Comparison of ENCODE assay signal across 2 cellular contexts in genomic region chr5:168707646-168708300, GRCh38.
TF ChIP-seq lines count a peak whose summit lies in the region.

No MANE protein-coding gene starts in this region.

TF ChIP-seq in IMR-90, 13 proteins besides CTCF, POLR2A, EP300 and RAD21:
- TF ChIP-seq, protein P1, sequence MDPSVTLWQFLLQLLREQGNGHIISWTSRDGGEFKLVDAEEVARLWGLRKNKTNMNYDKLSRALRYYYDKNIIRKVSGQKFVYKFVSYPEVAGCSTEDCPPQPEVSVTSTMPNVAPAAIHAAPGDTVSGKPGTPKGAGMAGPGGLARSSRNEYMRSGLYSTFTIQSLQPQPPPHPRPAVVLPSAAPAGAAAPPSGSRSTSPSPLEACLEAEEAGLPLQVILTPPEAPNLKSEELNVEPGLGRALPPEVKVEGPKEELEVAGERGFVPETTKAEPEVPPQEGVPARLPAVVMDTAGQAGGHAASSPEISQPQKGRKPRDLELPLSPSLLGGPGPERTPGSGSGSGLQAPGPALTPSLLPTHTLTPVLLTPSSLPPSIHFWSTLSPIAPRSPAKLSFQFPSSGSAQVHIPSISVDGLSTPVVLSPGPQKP (IDR thresholded peaks at IDR 0.05; ENCODE audit: borderline replicate concordance, low read depth, low read length): no peak
- TF ChIP-seq RFX5 (IDR thresholded peaks at IDR 0.05; ENCODE audit: low read depth, low read length): no peak
- no peak for TF ChIP-seq SMC3 (IDR thresholded peaks at IDR 0.05; ENCODE audit: low read depth, low read length)
- TF ChIP-seq MXI1 (IDR thresholded peaks at IDR 0.05; ENCODE audit: borderline replicate concordance, low read depth, low read length): no peak
TF ChIP-seq in IMR-90: peak in this region for 0.

TF ChIP-seq in SK-N-SH, 30 proteins besides CTCF, POLR2A, EP300 and RAD21:
- TF ChIP-seq SMC3 (IDR thresholded peaks at IDR 0.05; ENCODE audit: low read depth, low read length) (no peak), ELF1 (IDR thresholded peaks at IDR 0.05) (no peak), RFX5 (IDR thresholded peaks at IDR 0.05; ENCODE audit: low read length) (no peak), MEF2A (IDR thresholded peaks at IDR 0.05; ENCODE audit: borderline replicate concordance, low read depth) (no peak), TEAD4 (IDR thresholded peaks at IDR 0.05; ENCODE audit: borderline replicate concordance, insufficient read depth) (no peak), FOXM1 (IDR thresholded peaks at IDR 0.05; ENCODE audit: low read depth) (no peak), ZBTB33 (IDR thresholded peaks at IDR 0.05; ENCODE audit: borderline replicate concordance, low read depth) (no peak), MAX (IDR thresholded peaks at IDR 0.05; ENCODE audit: low read depth) (no peak), GATA2 (CRISPR knock-in tag; IDR thresholded peaks at IDR 0.05) (no peak), RXRA (IDR thresholded peaks at IDR 0.05; ENCODE audit: borderline replicate concordance, low read depth) (no peak), FOXJ3 (CRISPR knock-in tag; IDR thresholded peaks at IDR 0.05) (no peak), RCOR1 (IDR thresholded peaks at IDR 0.05; ENCODE audit: low read length) (no peak)
- TF ChIP-seq, protein P2, sequence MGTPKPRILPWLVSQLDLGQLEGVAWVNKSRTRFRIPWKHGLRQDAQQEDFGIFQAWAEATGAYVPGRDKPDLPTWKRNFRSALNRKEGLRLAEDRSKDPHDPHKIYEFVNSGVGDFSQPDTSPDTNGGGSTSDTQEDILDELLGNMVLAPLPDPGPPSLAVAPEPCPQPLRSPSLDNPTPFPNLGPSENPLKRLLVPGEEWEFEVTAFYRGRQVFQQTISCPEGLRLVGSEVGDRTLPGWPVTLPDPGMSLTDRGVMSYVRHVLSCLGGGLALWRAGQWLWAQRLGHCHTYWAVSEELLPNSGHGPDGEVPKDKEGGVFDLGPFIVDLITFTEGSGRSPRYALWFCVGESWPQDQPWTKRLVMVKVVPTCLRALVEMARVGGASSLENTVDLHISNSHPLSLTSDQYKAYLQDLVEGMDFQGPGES (IDR thresholded peaks at IDR 0.05; ENCODE audit: low read depth, low read length): no peak
- TF ChIP-seq, protein P3, sequence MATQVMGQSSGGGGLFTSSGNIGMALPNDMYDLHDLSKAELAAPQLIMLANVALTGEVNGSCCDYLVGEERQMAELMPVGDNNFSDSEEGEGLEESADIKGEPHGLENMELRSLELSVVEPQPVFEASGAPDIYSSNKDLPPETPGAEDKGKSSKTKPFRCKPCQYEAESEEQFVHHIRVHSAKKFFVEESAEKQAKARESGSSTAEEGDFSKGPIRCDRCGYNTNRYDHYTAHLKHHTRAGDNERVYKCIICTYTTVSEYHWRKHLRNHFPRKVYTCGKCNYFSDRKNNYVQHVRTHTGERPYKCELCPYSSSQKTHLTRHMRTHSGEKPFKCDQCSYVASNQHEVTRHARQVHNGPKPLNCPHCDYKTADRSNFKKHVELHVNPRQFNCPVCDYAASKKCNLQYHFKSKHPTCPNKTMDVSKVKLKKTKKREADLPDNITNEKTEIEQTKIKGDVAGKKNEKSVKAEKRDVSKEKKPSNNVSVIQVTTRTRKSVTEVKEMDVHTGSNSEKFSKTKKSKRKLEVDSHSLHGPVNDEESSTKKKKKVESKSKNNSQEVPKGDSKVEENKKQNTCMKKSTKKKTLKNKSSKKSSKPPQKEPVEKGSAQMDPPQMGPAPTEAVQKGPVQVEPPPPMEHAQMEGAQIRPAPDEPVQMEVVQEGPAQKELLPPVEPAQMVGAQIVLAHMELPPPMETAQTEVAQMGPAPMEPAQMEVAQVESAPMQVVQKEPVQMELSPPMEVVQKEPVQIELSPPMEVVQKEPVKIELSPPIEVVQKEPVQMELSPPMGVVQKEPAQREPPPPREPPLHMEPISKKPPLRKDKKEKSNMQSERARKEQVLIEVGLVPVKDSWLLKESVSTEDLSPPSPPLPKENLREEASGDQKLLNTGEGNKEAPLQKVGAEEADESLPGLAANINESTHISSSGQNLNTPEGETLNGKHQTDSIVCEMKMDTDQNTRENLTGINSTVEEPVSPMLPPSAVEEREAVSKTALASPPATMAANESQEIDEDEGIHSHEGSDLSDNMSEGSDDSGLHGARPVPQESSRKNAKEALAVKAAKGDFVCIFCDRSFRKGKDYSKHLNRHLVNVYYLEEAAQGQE (IDR thresholded peaks at IDR 0.05; ENCODE audit: low read depth, low read length): no peak
- TF ChIP-seq, protein P4, sequence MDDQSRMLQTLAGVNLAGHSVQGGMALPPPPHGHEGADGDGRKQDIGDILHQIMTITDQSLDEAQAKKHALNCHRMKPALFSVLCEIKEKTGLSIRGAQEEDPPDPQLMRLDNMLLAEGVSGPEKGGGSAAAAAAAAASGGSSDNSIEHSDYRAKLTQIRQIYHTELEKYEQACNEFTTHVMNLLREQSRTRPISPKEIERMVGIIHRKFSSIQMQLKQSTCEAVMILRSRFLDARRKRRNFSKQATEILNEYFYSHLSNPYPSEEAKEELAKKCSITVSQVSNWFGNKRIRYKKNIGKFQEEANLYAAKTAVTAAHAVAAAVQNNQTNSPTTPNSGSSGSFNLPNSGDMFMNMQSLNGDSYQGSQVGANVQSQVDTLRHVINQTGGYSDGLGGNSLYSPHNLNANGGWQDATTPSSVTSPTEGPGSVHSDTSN (IDR thresholded peaks at IDR 0.05): no peak
